In genomic region chr11:44982496-44983062, GRCh38 we compare ENCODE assay signal across 24 cellular contexts. TPM values are rescaled to one million over a fixed set of nuclear protein-coding genes. Genes with fewer than 3 reads are reported as not detected.
DNase-seq lines count a peak whose midpoint lies in the region; ATAC-seq and TF ChIP-seq lines count a peak whose summit lies in the region.
"Had no signal": no experiment of that assay in that cellular context is flagged by ENCODE, and none has a peak within 500 bp of the region (broad histone marks: within the 10 kb centered on the region; RNA-seq: fewer than 3 reads in every experiment).

No MANE protein-coding gene starts in this region.

- H3K4me2 ChIP-seq in H9 (ENCODE audit: insufficient read depth, insufficient read length, low read length), result no peak overlapping the region

- TF ChIP-seq CTCF in H9 (conservative IDR thresholded peaks at IDR 0.05) (no peak), endodermal cell (conservative IDR thresholded peaks at IDR 0.05) (no peak), sigmoid colon (IDR thresholded peaks at IDR 0.05) (no peak), osteocyte (IDR thresholded peaks at IDR 0.05) (no peak)

- TF ChIP-seq POLR2A in sigmoid colon (IDR thresholded peaks at IDR 0.05), result no peak

- H3K9ac ChIP-seq in H9 (ENCODE audit: extremely low read depth, insufficient read length, low read length) (no peak overlapping the region), endodermal cell (ENCODE audit: extremely low read depth, low read length, poor library complexity, severe bottlenecking) (no peak overlapping the region)
- H3K9ac ChIP-seq: GM23248 had no signal

- H4K91ac ChIP-seq in H9 (ENCODE audit: insufficient read length, low read depth, low read length), result no peak overlapping the region

- H3K9me3 Mint-ChIP-seq in H9 (peaks cover 5% of the 10 kb centered on the region in 2 experiments; a peak in 4 of 5 replicates), endodermal cell (peaks cover 3% of the 10 kb centered on the region), osteocyte (ENCODE audit: unreplicated experiment) (no peaks in the 10 kb centered on the region)

- no peak for ATAC-seq in HG03571 (IDR thresholded peaks at IDR 0.05; ENCODE audit: unreplicated experiment)
- ATAC-seq: Right ventricle myocardium inferior, SK-N-SH treated with all-trans-retinoic acid at 6 μM for 48 hours had no signal

- H3K27me3 Mint-ChIP-seq in H9 (ENCODE audit: low read depth) (no peaks in the 10 kb centered on the region; the same call in none of the 2 replicates), endodermal cell (ENCODE audit: insufficient read depth) (peaks cover 5% of the 10 kb centered on the region), osteocyte (ENCODE audit: unreplicated experiment) (peaks cover 16% of the 10 kb centered on the region)
- H3K27me3 Mint-ChIP-seq: B cell had no signal

- H3K27me3 ChIP-seq in H9 (ENCODE audit: insufficient read depth, low read length), result no peaks in the 10 kb centered on the region
- no peaks in the 10 kb centered on the region for H3K27me3 ChIP-seq in endodermal cell (ENCODE audit: control insufficient read depth, insufficient read depth, low read length, poor library complexity, severe bottlenecking)
- H3K27me3 ChIP-seq in sigmoid colon, result no peaks in the 10 kb centered on the region

- H3K18ac ChIP-seq in H9 (ENCODE audit: insufficient read length, low read depth, low read length), result no peak overlapping the region

- no peak overlapping the region for H3K23ac ChIP-seq in H9 (ENCODE audit: insufficient read length, low read depth, low read length)

- H3T11ph ChIP-seq in H9 (ENCODE audit: low read length), result no peak overlapping the region

- TF ChIP-seq EP300 in sigmoid colon (IDR thresholded peaks at IDR 0.05), result no peak

- no peaks in the 10 kb centered on the region for H3K23me2 ChIP-seq in H9 (ENCODE audit: insufficient read length, low read depth, low read length, poor library complexity, severe bottlenecking)

- intact Hi-C loops in sigmoid colon (cut with DNase I), result no loop called here

- H3K27ac ChIP-seq in H9 (ENCODE audit: insufficient read length, low read depth, low read length), result no peak overlapping the region
- no peak overlapping the region for H3K27ac ChIP-seq in endodermal cell (ENCODE audit: low read depth, low read length)
- H3K27ac ChIP-seq in sigmoid colon, result no peak overlapping the region
- H3K27ac ChIP-seq: 22Rv1, GM23248, HL-60, SJCRH30 had no signal

- H2BK120ac ChIP-seq in H9 (ENCODE audit: low read depth, low read length, poor library complexity, severe bottlenecking), result no peak overlapping the region

- H4K8ac ChIP-seq in H9 (replicated peaks; ENCODE audit: insufficient read length, low read depth, low read length), result no peak overlapping the region

- H3K9me3 ChIP-seq in H9 (ENCODE audit: control insufficient read depth, low read depth, low read length) (no peaks in the 10 kb centered on the region), endodermal cell (ENCODE audit: control insufficient read depth, low read length) (no peaks in the 10 kb centered on the region), sigmoid colon (no peaks in the 10 kb centered on the region)
- H3K9me3 ChIP-seq: SJCRH30 had no signal

- H2AFZ ChIP-seq in H9 (ENCODE audit: low read length), result no peak overlapping the region
- H2AFZ ChIP-seq: GM23248 had no signal

- DNase-seq in NCI-H82 (lab: John Stamatoyannopoulos, UW) (peak; percentile 35), NCI-H82 treated with DMSO at 0.1 percent for 48 hours (lab: John Stamatoyannopoulos, UW; ENCODE audit: unreplicated experiment) (no peak), H9 (no peak), endodermal cell (peak; percentile 20), sigmoid colon (peak; percentile 30), osteocyte (ENCODE audit: extremely low spot score, unreplicated experiment) (no peak)
- no peak for DNase-seq in activated CD4-positive, alpha-beta T cell treated with anti-CD3 and anti-CD28 coated beads, Interleukin-2, amount 50 U/mL, for 4 hours
- DNase-seq: Calu3, GM23248, HCEC 1CT, NCI-H1092, NCI-H1417 treated with DMSO at 0.1 percent for 48 hours, NCI-H1694 treated with DMSO at 0.1 percent for 48 hours, NCI-H2081 treated with DMSO at 0.1 percent for 48 hours, NCI-H2171, NCI-H345, NCI-H510A treated with DMSO at 0.1 percent for 48 hours, SJCRH30 had no signal

- no peaks in the 10 kb centered on the region for H4K20me1 ChIP-seq in H9 (ENCODE audit: control insufficient read depth, insufficient read depth, insufficient read length)

- no CpG with 5 or more reads among the region's 8 CpGs for WGBS in H9 (ENCODE audit: extremely low coverage, insufficient read length, low lambda C conversion rate)
- WGBS in endodermal cell (ENCODE audit: insufficient coverage in 1 of 2, insufficient read length in 1 of 2), 2 experiments, result 90 to 94% methylated on average over 7 to 8 of the region's 8 CpGs
- 94 to 95% methylated on average over 8 of the region's 8 CpGs for WGBS in sigmoid colon, 2 donors

- no peak overlapping the region for H2BK12ac ChIP-seq in H9 (ENCODE audit: insufficient read length, low read depth, low read length)

- no peak overlapping the region for H2AK5ac ChIP-seq in H9 (ENCODE audit: insufficient read length, low read length)

- no peak overlapping the region for H3K56ac ChIP-seq in H9 (ENCODE audit: insufficient read length, low read depth, low read length)

- no peak overlapping the region for H4K5ac ChIP-seq in H9 (ENCODE audit: insufficient read length, low read depth, low read length)

- no peak overlapping the region for H3K4ac ChIP-seq in H9 (ENCODE audit: low read depth, low read length)

- no peak overlapping the region for H2BK20ac ChIP-seq in H9 (ENCODE audit: low read depth, low read length, poor library complexity, severe bottlenecking)

- H2BK5ac ChIP-seq in H9 (ENCODE audit: insufficient read length, low read length), result no peak overlapping the region

- H3K14ac ChIP-seq in H9 (ENCODE audit: insufficient read depth, low read length), result peak overlapping the region; percentile 24; the same call in 1 of the 2 replicates

- no peaks in the 10 kb centered on the region for H3K79me1 ChIP-seq in H9 (ENCODE audit: insufficient read depth, low read depth, low read length, poor library complexity, severe bottlenecking)

- no peak overlapping the region for H3K4me3 Mint-ChIP-seq in H9
- H3K4me3 Mint-ChIP-seq in endodermal cell, result no peak overlapping the region
- no peak overlapping the region for H3K4me3 Mint-ChIP-seq in osteocyte (ENCODE audit: unreplicated experiment)
- H3K4me3 Mint-ChIP-seq: B cell had no signal

- H3K4me1 ChIP-seq in H9 (ENCODE audit: insufficient read depth, low read length) (peaks cover 10% of the 10 kb centered on the region; the same call in 1 of the 2 replicates), endodermal cell (ENCODE audit: control insufficient read depth, insufficient read depth, low read length) (peaks cover 14% of the 10 kb centered on the region), sigmoid colon (no peaks in the 10 kb centered on the region)
- H3K4me1 ChIP-seq: SJCRH30 had no signal

- no peaks in the 10 kb centered on the region for H3K79me2 ChIP-seq in H9 (ENCODE audit: insufficient read depth, low read length)

- H3K36me3 ChIP-seq in endodermal cell (ENCODE audit: control insufficient read depth, insufficient read depth, low read length) (no peaks in the 10 kb centered on the region), sigmoid colon (no peaks in the 10 kb centered on the region)
- H3K36me3 ChIP-seq: SJCRH30 had no signal

- H3K36me3 Mint-ChIP-seq in H9 (ENCODE audit: insufficient read depth in 1 of 3, low read depth in 3 of 3) (peaks cover 0 to 7% (median 0%) of the 10 kb centered on the region in 3 experiments; a peak in 2 of 7 replicates), endodermal cell (ENCODE audit: low read depth) (no peaks in the 10 kb centered on the region), osteocyte (ENCODE audit: unreplicated experiment) (no peaks in the 10 kb centered on the region)

- H3K27ac Mint-ChIP-seq in H9 (peak overlapping the region in 1 of 3 experiments; percentile 38; a peak in 1 of 7 replicates), endodermal cell (no peak overlapping the region), osteocyte (ENCODE audit: unreplicated experiment) (no peak overlapping the region)
- H3K27ac Mint-ChIP-seq: B cell had no signal

- H3K4me1 Mint-ChIP-seq in H9, result peaks cover 31 to 34% of the 10 kb centered on the region in 2 experiments
- peaks cover under 1% of the 10 kb centered on the region for H3K4me1 Mint-ChIP-seq in endodermal cell
- H3K4me1 Mint-ChIP-seq in osteocyte (ENCODE audit: unreplicated experiment), result no peaks in the 10 kb centered on the region

- no peak overlapping the region for H2BK15ac ChIP-seq in H9 (ENCODE audit: low read depth, low read length)

- no peak overlapping the region for H3K4me3 ChIP-seq in endodermal cell (ENCODE audit: low read length)
- H3K4me3 ChIP-seq in sigmoid colon, result no peak overlapping the region
- H3K4me3 ChIP-seq: GM23248, SJCRH30 had no signal

RNA-seq across cellular contexts. Expression of gene TP53I11, which starts 31.9 kb away (rescaled TPM):
- total RNA-seq in H9 (2021) (94.2 and 95.6 TPM in 2 replicates), endodermal cell (100 to 1,000 TPM; 136 to 203 TPM), sigmoid colon (10 to 100 TPM; 12.4 to 31.0 (median 24.3) TPM), osteocyte (137 and 159 TPM in 2 replicates)
- 94.6 TPM for polyA plus RNA-seq in endodermal cell (2013, experiment 1 of 2)
- 91.2 TPM for polyA plus RNA-seq in endodermal cell (2013, experiment 2 of 2)
- polyA plus RNA-seq in sigmoid colon, result 10 to 100 TPM; 12.0 to 67.0 (median 14.4) TPM

Comparison
In these comparisons a context has a peak if more than half of its experiments do, and no peak if none do; other contexts are left out.
1. DNase-seq: peak in NCI-H82 (single experiment), endodermal cell (single experiment) and sigmoid colon (single experiment); none in NCI-H82 treated with DMSO at 0.1 percent for 48 hours (single experiment), H9 (single experiment), osteocyte (single experiment) and activated CD4-positive, alpha-beta T cell treated with anti-CD3 and anti-CD28 coated beads, Interleukin-2, amount 50 U/mL, for 4 hours (0 of 2).